ENCODE assay signal across 2 cellular contexts in genomic region chr17:2214887-2215615, GRCh38.
TF ChIP-seq lines count a peak whose summit lies in the region.

No MANE protein-coding gene starts in this region.

TF ChIP-seq in liver, 16 proteins besides CTCF, POLR2A, EP300 and RAD21 (continued from another document):
- TF ChIP-seq TAF1 (conservative IDR thresholded peaks at IDR 0.05) (no peak), FOXA2 (IDR thresholded peaks at IDR 0.05) (no peak), JUND (IDR thresholded peaks at IDR 0.05) (no peak), REST (IDR thresholded peaks at IDR 0.05) (no peak), EGR1 (IDR thresholded peaks at IDR 0.05; ENCODE audit: low read depth in 2 of 2) (no peak), RXRA (IDR thresholded peaks at IDR 0.05) (no peak), FOXA1 (IDR thresholded peaks at IDR 0.05) (no peak)

TF ChIP-seq in HepG2, 621 proteins besides CTCF, POLR2A, EP300 and RAD21 (continued from another document):
- no peak for TF ChIP-seq LBX2 (CRISPR knock-in tag; IDR thresholded peaks at IDR 0.05; ENCODE audit: borderline replicate concordance)
- TF ChIP-seq ZNF576 (CRISPR knock-in tag; IDR thresholded peaks at IDR 0.05): no peak
